ENCODE assay signal across 26 cellular contexts in the genomic region with DNA sequence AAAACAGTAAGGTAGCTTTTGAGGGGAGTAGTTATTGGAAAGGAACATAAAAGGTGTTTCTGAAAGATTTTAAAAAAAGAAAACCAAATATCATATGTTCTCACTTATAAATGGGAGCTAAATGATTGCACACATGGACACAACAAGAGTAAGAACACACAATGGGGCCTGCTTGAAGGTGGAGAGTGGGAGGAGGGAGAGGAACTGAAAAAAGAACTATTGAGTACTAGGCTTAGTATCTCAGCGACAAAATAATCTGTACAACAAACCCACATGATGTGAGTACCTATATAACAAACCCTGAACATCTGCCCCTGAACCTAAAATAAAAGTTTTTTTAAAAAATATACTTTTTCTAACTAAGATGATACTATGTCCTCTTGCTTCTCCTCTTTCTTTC.
"Had no signal": no experiment of that assay in that cellular context is flagged by ENCODE, and none has a peak within 500 bp of the region (broad histone marks: within the 10 kb centered on the region; RNA-seq: fewer than 3 reads in every experiment).

No MANE protein-coding gene starts in this region.

- H3K36me3 ChIP-seq: neutrophil, pancreas, prostate gland, right atrium auricular region, right lobe of liver, sigmoid colon, stomach, thoracic aorta, thyroid gland, tibial nerve, upper lobe of left lung, uterus had no signal

- H3K27ac ChIP-seq: neutrophil, pancreas, prostate gland, right atrium auricular region, right lobe of liver, sigmoid colon, stomach, thoracic aorta, thyroid gland, tibial nerve, upper lobe of left lung, uterus had no signal

- H3K4me1 ChIP-seq: pancreas, prostate gland, right atrium auricular region, right lobe of liver, sigmoid colon, stomach, thyroid gland, tibial nerve, upper lobe of left lung, uterus had no signal

- H3K27me3 ChIP-seq: neutrophil, pancreas, right atrium auricular region, right lobe of liver, sigmoid colon, stomach, thyroid gland, tibial nerve, upper lobe of left lung, uterus had no signal

- DNase-seq: naive thymus-derived CD8-positive, alpha-beta T cell; nephron progenitor cell; nucleus accumbens; pancreas; retina; right lobe of liver; sigmoid colon; small intestine; stimulated activated CD4-positive, alpha-beta T cell treated with anti-CD3 and anti-CD28 coated beads, Interleukin-15, amount 100 ng/mL, for 24 hours; stimulated activated CD4-positive, alpha-beta T cell treated with anti-CD3 and anti-CD28 coated beads, Interleukin-2, amount 100 ng/mL, for 24 hours; stimulated activated CD4-positive, alpha-beta T cell treated with anti-CD3 and anti-CD28 coated beads, Interleukin-2, amount 100 ng/mL, for 48 hours; stimulated activated CD4-positive, alpha-beta T cell treated with anti-CD3 and anti-CD28 coated beads, Interleukin-4, amount 100 ng/mL, for 24 hours; stimulated activated naive B cell treated with anti-CD40 and anti-IgM and Interleukin-4, amounts not matched to agents 10 μg/mL and 1 μg/mL and 100 μg/mL, for 72 hours; stimulated activated naive CD4-positive, alpha-beta T cell treated with Interleukin-2 at 50 U/mL for 16 hours; stomach; thyroid gland; trophoblast cell; upper lobe of left lung; uterus had no signal

- ATAC-seq: naive thymus-derived CD8-positive, alpha-beta T cell; natural killer cell treated with Interleukin-12 subunit alpha and Interleukin-12 subunit beta and Interleukin-15 and Interleukin-18, amount 100 ng/mL, for 72 hours; pancreas; right lobe of liver; stimulated activated effector memory CD8-positive, alpha-beta T cell treated with anti-CD3 and anti-CD28 coated beads, Interleukin-12 subunit alpha, Interleukin-12 subunit beta, amount 100 ng/mL, for 72 hours had no signal

- H3K9me3 ChIP-seq: neutrophil, pancreas, prostate gland, thyroid gland, uterus had no signal

- FAIRE-seq: pancreas had no signal

- H3K4me3 ChIP-seq: pancreas, prostate gland, right atrium auricular region, right lobe of liver, sigmoid colon, stomach, thoracic aorta, thyroid gland, tibial nerve, upper lobe of left lung, uterus had no signal
